In the genomic region with DNA sequence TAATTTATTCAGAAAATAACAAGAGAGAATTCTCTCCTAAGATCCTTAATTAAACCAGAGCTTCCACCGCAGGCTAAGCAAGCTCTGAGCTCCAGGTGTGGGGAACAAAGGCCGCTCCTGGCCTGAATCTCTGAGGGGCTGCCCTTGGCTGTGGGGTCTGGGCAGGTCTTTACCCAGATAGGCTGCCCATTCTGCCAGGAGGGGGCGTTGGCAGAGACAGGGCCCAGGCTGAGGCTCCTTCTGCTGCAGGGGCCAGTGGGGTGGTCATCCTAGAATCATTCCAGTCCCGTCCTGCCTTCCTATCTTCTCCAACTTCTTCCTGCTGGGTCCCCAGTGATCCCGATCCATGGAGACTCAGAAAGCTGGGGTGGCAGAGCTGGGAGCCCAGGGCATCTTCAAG, we compare ENCODE assay signal across 1 cellular context.
TF ChIP-seq lines count a peak whose summit lies in the region.

No MANE protein-coding gene starts in this region.

TF ChIP-seq in WTC11, 78 proteins besides CTCF, POLR2A, EP300 and RAD21 (continued from another document):
- TF ChIP-seq, protein P1, sequence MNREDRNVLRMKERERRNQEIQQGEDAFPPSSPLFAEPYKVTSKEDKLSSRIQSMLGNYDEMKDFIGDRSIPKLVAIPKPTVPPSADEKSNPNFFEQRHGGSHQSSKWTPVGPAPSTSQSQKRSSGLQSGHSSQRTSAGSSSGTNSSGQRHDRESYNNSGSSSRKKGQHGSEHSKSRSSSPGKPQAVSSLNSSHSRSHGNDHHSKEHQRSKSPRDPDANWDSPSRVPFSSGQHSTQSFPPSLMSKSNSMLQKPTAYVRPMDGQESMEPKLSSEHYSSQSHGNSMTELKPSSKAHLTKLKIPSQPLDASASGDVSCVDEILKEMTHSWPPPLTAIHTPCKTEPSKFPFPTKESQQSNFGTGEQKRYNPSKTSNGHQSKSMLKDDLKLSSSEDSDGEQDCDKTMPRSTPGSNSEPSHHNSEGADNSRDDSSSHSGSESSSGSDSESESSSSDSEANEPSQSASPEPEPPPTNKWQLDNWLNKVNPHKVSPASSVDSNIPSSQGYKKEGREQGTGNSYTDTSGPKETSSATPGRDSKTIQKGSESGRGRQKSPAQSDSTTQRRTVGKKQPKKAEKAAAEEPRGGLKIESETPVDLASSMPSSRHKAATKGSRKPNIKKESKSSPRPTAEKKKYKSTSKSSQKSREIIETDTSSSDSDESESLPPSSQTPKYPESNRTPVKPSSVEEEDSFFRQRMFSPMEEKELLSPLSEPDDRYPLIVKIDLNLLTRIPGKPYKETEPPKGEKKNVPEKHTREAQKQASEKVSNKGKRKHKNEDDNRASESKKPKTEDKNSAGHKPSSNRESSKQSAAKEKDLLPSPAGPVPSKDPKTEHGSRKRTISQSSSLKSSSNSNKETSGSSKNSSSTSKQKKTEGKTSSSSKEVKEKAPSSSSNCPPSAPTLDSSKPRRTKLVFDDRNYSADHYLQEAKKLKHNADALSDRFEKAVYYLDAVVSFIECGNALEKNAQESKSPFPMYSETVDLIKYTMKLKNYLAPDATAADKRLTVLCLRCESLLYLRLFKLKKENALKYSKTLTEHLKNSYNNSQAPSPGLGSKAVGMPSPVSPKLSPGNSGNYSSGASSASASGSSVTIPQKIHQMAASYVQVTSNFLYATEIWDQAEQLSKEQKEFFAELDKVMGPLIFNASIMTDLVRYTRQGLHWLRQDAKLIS (CRISPR knock-in tag; IDR thresholded peaks at IDR 0.05; ENCODE audit: borderline replicate concordance): no peak
- TF ChIP-seq, protein P2, sequence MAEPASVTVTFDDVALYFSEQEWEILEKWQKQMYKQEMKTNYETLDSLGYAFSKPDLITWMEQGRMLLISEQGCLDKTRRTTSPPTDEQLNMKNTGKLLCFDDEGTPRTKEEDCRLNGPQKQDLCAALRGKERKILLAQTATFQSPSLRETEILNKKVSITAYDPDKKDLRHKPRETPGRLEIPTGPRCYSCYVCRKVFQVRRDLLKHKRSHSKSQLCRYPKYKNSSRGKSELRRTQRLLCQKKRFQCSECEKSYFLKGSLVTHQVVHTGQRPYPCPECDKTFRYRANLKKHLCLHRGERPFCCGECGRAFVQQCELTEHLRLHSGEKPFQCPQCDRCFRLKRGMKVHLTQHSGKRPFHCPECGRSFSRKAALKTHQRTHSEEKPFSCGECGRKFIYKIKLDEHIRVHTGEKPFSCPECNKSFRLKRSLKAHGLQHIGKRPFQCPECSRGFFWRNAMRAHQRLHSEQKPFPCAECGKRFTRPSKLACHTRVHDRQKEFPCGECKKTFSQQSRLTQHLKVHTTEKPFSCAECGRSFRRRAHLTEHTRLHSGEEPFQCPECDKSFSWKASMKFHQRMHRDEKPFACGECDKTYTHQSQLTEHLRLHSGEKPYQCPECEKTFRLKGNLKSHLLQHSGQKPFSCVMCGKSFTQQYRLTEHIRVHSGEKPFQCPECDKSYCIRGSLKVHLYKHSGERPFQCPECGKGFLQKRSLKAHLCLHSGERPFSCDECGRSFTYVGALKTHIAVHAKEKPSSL (CRISPR knock-in tag; conservative IDR thresholded peaks at IDR 0.05): no peak
